ENCODE assay signal across 8 cellular contexts in the genomic region with DNA sequence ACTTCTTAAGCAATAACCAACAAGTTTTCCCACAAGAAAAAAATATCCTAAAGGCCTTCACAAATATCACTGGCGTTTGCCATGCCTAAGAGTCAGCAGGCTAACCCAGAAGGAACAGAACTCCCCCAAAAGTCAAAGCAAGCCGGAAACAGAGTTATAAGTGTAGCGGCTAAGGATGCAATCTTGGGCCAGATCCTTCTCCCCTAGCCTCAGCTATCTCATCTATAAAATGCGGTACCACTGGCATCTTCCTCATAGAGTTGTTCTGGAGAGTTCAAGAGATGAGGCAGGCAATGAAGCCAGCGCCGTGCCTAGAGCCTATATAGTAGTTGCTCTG. TPM values are rescaled to one million over a fixed set of nuclear protein-coding genes. Genes with fewer than 3 reads are reported as not detected.
A peak's percentile ranks its signal among the peaks of the same experiment; 100 is the strongest.
DNase-seq lines count a peak whose midpoint lies in the region; TF ChIP-seq lines count a peak whose summit lies in the region.

No MANE protein-coding gene starts in this region.

- intact Hi-C loops in Caco-2 (cut with micrococcal nuclease; ENCODE audit: unreplicated experiment), result no loop called here

- 26 to 35% methylated on average over 5 to 6 of the region's 6 CpGs for WGBS in endodermal cell (ENCODE audit: insufficient coverage in 1 of 2, insufficient read length in 1 of 2), 2 experiments

- TF ChIP-seq CTCF in Caco-2 (IDR thresholded peaks at IDR 0.05; ENCODE audit: insufficient read depth in 1 of 2, low read depth in 1 of 2, low read length in 1 of 2, severe bottlenecking in 1 of 2, unreplicated experiment in 1 of 2) (no peak), OCI-LY1 (IDR thresholded peaks at IDR 0.05; ENCODE audit: low read length) (no peak), endodermal cell (conservative IDR thresholded peaks at IDR 0.05) (no peak), neutrophil (IDR thresholded peaks at IDR 0.05) (no peak), GM20000 (IDR thresholded peaks at IDR 0.05; ENCODE audit: extremely low read depth, missing control alignments) (no peak)

- H3K27ac Mint-ChIP-seq in Caco-2 (ENCODE audit: unreplicated experiment) (peak overlapping the region; percentile 88), endodermal cell (peak overlapping the region; percentile 97)

- POLR2A ChIA-PET in Caco-2 (lab: Charles Lee), result interaction anchor here (0.6 kb wide), 1 partner anchor 348 kb away, joined by 3 read pairs; no protein-coding TSS in a partner anchor

- no peaks in the 10 kb centered on the region for H4K20me1 ChIP-seq in OCI-LY1 (ENCODE audit: insufficient read depth, low read length)

- H3K27ac ChIP-seq in OCI-LY1 (ENCODE audit: low read depth, low read length, poor library complexity, severe bottlenecking), result no peak overlapping the region
- no peak overlapping the region for H3K27ac ChIP-seq in endodermal cell (ENCODE audit: low read depth, low read length)
- H3K27ac ChIP-seq in neutrophil, result peak overlapping the region; percentile 65

- no TSS peak for BruUV-seq in Caco-2 (replicated peaks; lab: Mats Ljungman, UMichigan)

- H3K79me2 ChIP-seq in OCI-LY1 (ENCODE audit: insufficient read depth, low read length), result no peaks in the 10 kb centered on the region

- DNase-seq in Caco-2, result no peak
- DNase-seq in endodermal cell, result no peak
- DNase-seq in Ammon's horn (ENCODE audit: low spot score), result no peak
- no peak for DNase-seq in DMS79 (lab: John Stamatoyannopoulos, UW)
- DNase-seq in NCI-H82 (lab: John Stamatoyannopoulos, UW), result no peak
- DNase-seq in GM20000 (ENCODE audit: low spot score), result no peak

- no peaks in the 10 kb centered on the region for H3K9me3 ChIP-seq in Caco-2
- no peaks in the 10 kb centered on the region for H3K9me3 ChIP-seq in OCI-LY1 (ENCODE audit: low read length)
- no peaks in the 10 kb centered on the region for H3K9me3 ChIP-seq in endodermal cell (ENCODE audit: control insufficient read depth, low read length)
- no peaks in the 10 kb centered on the region for H3K9me3 ChIP-seq in neutrophil

- H3K4me1 Mint-ChIP-seq in Caco-2 (ENCODE audit: low read depth, unreplicated experiment), result peaks cover 15% of the 10 kb centered on the region
- peaks cover 18% of the 10 kb centered on the region for H3K4me1 Mint-ChIP-seq in endodermal cell

- H3K4me1 ChIP-seq in Caco-2, result 0 out of 2 replicates have a peak, but pooled peaks cover 4% of the 10 kb centered on the region
- peaks cover 27% of the 10 kb centered on the region for H3K4me1 ChIP-seq in OCI-LY1 (ENCODE audit: insufficient read depth, low read length, severe bottlenecking)
- H3K4me1 ChIP-seq in endodermal cell (ENCODE audit: control insufficient read depth, insufficient read depth, low read length), result no peaks in the 10 kb centered on the region
- H3K4me1 ChIP-seq in neutrophil (ENCODE audit: control insufficient read depth in 1 of 2, insufficient read depth in 1 of 2, low read depth in 1 of 2, low read length in 1 of 2), result peaks cover 18 to 27% of the 10 kb centered on the region in 2 experiments

- H3K4me3 ChIP-seq in Caco-2 (ENCODE audit: low read depth, low read length) (peak overlapping the region; percentile 78), OCI-LY1 (ENCODE audit: low read depth, low read length, poor library complexity, severe bottlenecking) (peak overlapping the region; percentile 75), endodermal cell (ENCODE audit: low read length) (peak overlapping the region; percentile 91), neutrophil (ENCODE audit: low read depth in 1 of 2, low read length in 1 of 2) (peak overlapping the region; percentile 74 to 90)

- peaks cover under 1% of the 10 kb centered on the region; the same call in 1 of the 2 replicates for H3K36me3 ChIP-seq in Caco-2 (ENCODE audit: control insufficient read depth, insufficient read depth, low read length)
- H3K36me3 ChIP-seq in OCI-LY1 (ENCODE audit: insufficient read depth, low read length), result peaks cover 46% of the 10 kb centered on the region
- H3K36me3 ChIP-seq in endodermal cell (ENCODE audit: control insufficient read depth, insufficient read depth, low read length), result peaks cover 19% of the 10 kb centered on the region
- peaks cover 3% of the 10 kb centered on the region for H3K36me3 ChIP-seq in neutrophil

- CTCF ChIA-PET in Caco-2 (lab: Charles Lee), result no interaction called here

- peak overlapping the region; percentile 78 for H3K9ac ChIP-seq in OCI-LY1 (ENCODE audit: low read length)
- peak overlapping the region; percentile 68 for H3K9ac ChIP-seq in endodermal cell (ENCODE audit: extremely low read depth, low read length, poor library complexity, severe bottlenecking)

- no peaks in the 10 kb centered on the region for H3K9me2 ChIP-seq in OCI-LY1 (ENCODE audit: low read depth, low read length)

- H3K27me3 Mint-ChIP-seq in Caco-2 (ENCODE audit: insufficient read depth, unreplicated experiment), result no peaks in the 10 kb centered on the region
- peaks cover 2% of the 10 kb centered on the region for H3K27me3 Mint-ChIP-seq in endodermal cell (ENCODE audit: insufficient read depth)

- peaks cover 76% of the 10 kb centered on the region for H3K36me3 Mint-ChIP-seq in Caco-2 (ENCODE audit: insufficient read depth, unreplicated experiment)
- peaks cover 7% of the 10 kb centered on the region for H3K36me3 Mint-ChIP-seq in endodermal cell (ENCODE audit: low read depth)

- peak overlapping the region; percentile 77 for H3K4me2 ChIP-seq in OCI-LY1 (ENCODE audit: low read length)

- H3K4me3 Mint-ChIP-seq in Caco-2 (ENCODE audit: unreplicated experiment) (peak overlapping the region; percentile 82), endodermal cell (peak overlapping the region; percentile 95)

- H3F3A ChIP-seq in OCI-LY1 (ENCODE audit: insufficient read depth, low read length), result no peaks in the 10 kb centered on the region

- H3K9me3 Mint-ChIP-seq in Caco-2 (ENCODE audit: unreplicated experiment), result no peaks in the 10 kb centered on the region
- H3K9me3 Mint-ChIP-seq in endodermal cell, result no peaks in the 10 kb centered on the region

- H3K27me3 ChIP-seq in Caco-2 (replicated peaks; ENCODE audit: control insufficient read depth, insufficient read depth, low read length) (no peaks in the 10 kb centered on the region), OCI-LY1 (ENCODE audit: insufficient read depth, low read length) (no peaks in the 10 kb centered on the region), endodermal cell (ENCODE audit: control insufficient read depth, insufficient read depth, low read length, poor library complexity, severe bottlenecking) (no peaks in the 10 kb centered on the region), neutrophil (peaks cover 1% of the 10 kb centered on the region)

- H2AFZ ChIP-seq in OCI-LY1 (ENCODE audit: low read length), result no peak overlapping the region

RNA-seq across cellular contexts. Expression of a gene that starts 0.6 kb away (rescaled TPM):
- total RNA-seq in Caco-2 (2022) (38.7 and 39.4 TPM in 2 replicates), endodermal cell (10 to 100 TPM; 45.7 TPM)
- polyA plus RNA-seq in endodermal cell (2013, experiment 1 of 2), result 39.5 TPM
- polyA plus RNA-seq in endodermal cell (2013, experiment 2 of 2), result 35.1 TPM

RNA-seq across cellular contexts. Expression of a gene that starts 6.4 kb away (rescaled TPM):
- 2.3 and 3.8 TPM in 2 replicates for total RNA-seq in Caco-2 (2022)
- 1 to 10 TPM; 6.6 to 9.3 TPM for total RNA-seq in endodermal cell
- polyA plus RNA-seq in endodermal cell (2013, experiment 1 of 2), result 3.7 TPM
- polyA plus RNA-seq in endodermal cell (2013, experiment 2 of 2), result 3.3 TPM

RNA-seq across cellular contexts. Expression of a gene that starts 20.2 kb away (rescaled TPM):
- total RNA-seq in Caco-2 (2022), result 12.1 and 13.2 TPM in 2 replicates
- total RNA-seq in endodermal cell, result 10 to 100 TPM in 1 of 2 donors, 1 to 10 TPM in 1; 8.3 to 12.7 TPM
- 14.6 TPM for polyA plus RNA-seq in endodermal cell (2013, experiment 1 of 2)
- 15.4 TPM for polyA plus RNA-seq in endodermal cell (2013, experiment 2 of 2)

RNA-seq across cellular contexts. Expression of a gene that starts 37.6 kb away (rescaled TPM):
- total RNA-seq in Caco-2 (2022), result 20.7 and 25.1 TPM in 2 replicates
- total RNA-seq in endodermal cell, result 10 to 100 TPM; 42.3 to 44.2 TPM
- polyA plus RNA-seq in endodermal cell (2013, experiment 1 of 2), result 25.4 TPM
- polyA plus RNA-seq in endodermal cell (2013, experiment 2 of 2), result 26.0 TPM

RNA-seq across cellular contexts. Expression of a gene that starts 43.8 kb away (rescaled TPM):
- 44.1 and 47.1 TPM in 2 replicates for total RNA-seq in Caco-2 (2022)
- total RNA-seq in endodermal cell, result 10 to 100 TPM; 56.7 to 60.8 TPM
- 21.5 TPM for polyA plus RNA-seq in endodermal cell (2013, experiment 1 of 2)
- polyA plus RNA-seq in endodermal cell (2013, experiment 2 of 2), result 20.4 TPM
